Comparison of ENCODE assay signal across 19 cellular contexts in the genomic region with DNA sequence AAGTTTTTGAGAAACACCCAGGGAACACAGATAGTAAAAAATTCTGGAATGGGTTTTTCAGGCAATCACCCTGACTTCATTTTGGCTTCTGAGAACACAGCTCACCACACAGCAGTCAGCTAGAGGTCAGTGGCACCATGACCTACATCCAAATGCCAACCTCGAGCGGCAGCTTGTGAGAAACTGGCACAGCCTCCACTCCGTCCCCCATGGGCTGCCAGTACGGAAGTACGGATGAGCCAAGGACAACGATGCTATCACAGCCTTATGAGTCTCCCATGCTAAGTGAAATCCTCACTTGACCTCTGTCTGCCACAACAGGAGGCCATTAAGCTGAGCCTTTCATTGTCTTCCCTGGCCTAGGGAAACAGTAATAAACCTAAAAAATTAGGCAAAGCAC.
"Had no signal": no experiment of that assay in that cellular context is flagged by ENCODE, and none has a peak within 500 bp of the region (broad histone marks: within the 10 kb centered on the region; RNA-seq: fewer than 3 reads in every experiment).

No MANE protein-coding gene starts in this region.

- H3K9me3 ChIP-seq: left lung, prostate gland, thoracic aorta had no signal

- H3K9me3 Mint-ChIP-seq: activated CD4-positive, alpha-beta T cell treated with anti-CD3 and anti-CD28 coated beads, Interleukin-2, amount 10 ng/mL, durations not matched to agents 7 days and 5 days; brain; effector memory CD8-positive, alpha-beta T cell; nephron; stimulated activated naive CD8-positive, alpha-beta T cell treated with anti-CD3 and anti-CD28 coated beads, Interleukin-15, Interleukin-2, amounts not matched to agents 100 ng/mL and 50 ng/mL, for 24 hours had no signal

- H3K4me1 ChIP-seq: left lung, prostate gland had no signal

- H3K4me3 ChIP-seq: left lung, prostate gland, thoracic aorta had no signal

- H3K36me3 Mint-ChIP-seq: brain had no signal

- H3K4me3 Mint-ChIP-seq: activated CD4-positive, alpha-beta T cell treated with anti-CD3 and anti-CD28 coated beads, Interleukin-2, amount 10 ng/mL, durations not matched to agents 7 days and 5 days; activated T-cell treated with anti-CD3 and anti-CD28 coated beads, Interleukin-2, amount 50 U/mL, for 72 hours; brain; effector memory CD8-positive, alpha-beta T cell; nephron; stimulated activated naive CD8-positive, alpha-beta T cell treated with anti-CD3 and anti-CD28 coated beads, Interleukin-15, Interleukin-2, amounts not matched to agents 100 ng/mL and 50 ng/mL, for 24 hours had no signal

- H3K4me1 Mint-ChIP-seq: brain, nephron had no signal

- H3K27me3 Mint-ChIP-seq: activated CD4-positive, alpha-beta T cell treated with anti-CD3 and anti-CD28 coated beads, Interleukin-2, amount 10 ng/mL, durations not matched to agents 7 days and 5 days; brain; effector memory CD8-positive, alpha-beta T cell; stimulated activated naive CD8-positive, alpha-beta T cell treated with anti-CD3 and anti-CD28 coated beads, Interleukin-15, Interleukin-2, amounts not matched to agents 100 ng/mL and 50 ng/mL, for 24 hours had no signal

- H3K27ac Mint-ChIP-seq: activated CD4-positive, alpha-beta T cell treated with anti-CD3 and anti-CD28 coated beads, Interleukin-2, amount 10 ng/mL, durations not matched to agents 7 days and 5 days; activated naive CD4-positive, alpha-beta T cell treated with anti-CD3 and anti-CD28 coated beads, Interleukin-2, amount 50 U/mL, for 72 hours; activated T-cell treated with anti-CD3 and anti-CD28 coated beads, Interleukin-2, amount 50 U/mL, for 72 hours; brain; effector memory CD8-positive, alpha-beta T cell; nephron; stimulated activated naive CD8-positive, alpha-beta T cell treated with anti-CD3 and anti-CD28 coated beads, Interleukin-15, Interleukin-2, amounts not matched to agents 100 ng/mL and 50 ng/mL, for 24 hours had no signal

- H3K27me3 ChIP-seq: left lung had no signal

- H3K27ac ChIP-seq: epithelial cell of prostate, left lung, prostate gland, thoracic aorta had no signal

- ATAC-seq: activated naive CD4-positive, alpha-beta T cell treated with anti-CD3 and anti-CD28 coated beads, Interleukin-2, amount 50 U/mL, for 72 hours; activated T-cell treated with anti-CD3 and anti-CD28 coated beads, Interleukin-2, amount 50 U/mL, for 72 hours; effector memory CD8-positive, alpha-beta T cell; left lung had no signal

- DNase-seq: activated CD4-positive, alpha-beta T cell treated with anti-CD3 and anti-CD28 coated beads, Interleukin-2, amount 10 ng/mL, durations not matched to agents 7 days and 5 days; activated CD8-positive, alpha-beta memory T cell treated with anti-CD3 and anti-CD28 coated beads, Interleukin-2, amount 50 U/mL, for 48 hours; activated gamma-delta T cell; activated T-cell treated with anti-CD3 and anti-CD28 coated beads, Interleukin-2, amount 50 U/mL, for 72 hours; amniotic stem cell; dermis blood vessel endothelial cell; effector memory CD8-positive, alpha-beta T cell; foreskin melanocyte; left lung; nucleus accumbens; stimulated activated CD4-positive, alpha-beta T cell treated with anti-CD3 and anti-CD28 coated beads, Interleukin-4, amount 100 ng/mL, for 4 hours; T-helper 9 cell had no signal

- H3K36me3 ChIP-seq: left lung, prostate gland, thoracic aorta had no signal
